ENCODE assay signal across 2 cellular contexts in the genomic region with DNA sequence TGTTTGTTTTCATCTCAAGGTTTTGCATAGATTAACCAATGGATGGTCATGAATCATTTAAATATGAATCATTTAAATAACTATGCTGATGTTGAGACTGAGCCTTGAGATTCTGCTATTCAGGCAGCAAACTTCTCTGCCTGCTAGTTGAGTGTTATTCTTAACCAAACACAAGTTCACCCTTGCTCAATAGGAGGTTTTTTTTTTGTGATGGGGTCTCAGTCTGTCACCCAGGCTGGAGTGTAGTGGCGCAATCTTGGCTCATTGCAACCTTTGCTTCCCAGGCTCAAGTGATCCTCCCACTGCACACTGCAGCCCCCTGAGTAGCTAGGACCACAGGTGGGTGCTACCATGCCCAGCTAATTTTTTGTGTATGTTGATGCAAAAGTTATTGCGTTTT.
TF ChIP-seq lines count a peak whose summit lies in the region.

No MANE protein-coding gene starts in this region.

TF ChIP-seq in GM23338, 12 proteins besides CTCF, POLR2A, EP300 and RAD21 (continued from another document):
- TF ChIP-seq POLR2AphosphoS5 (IDR thresholded peaks at IDR 0.05; ENCODE audit: low read depth) (no peak), EZH2phosphoT487 (IDR thresholded peaks at IDR 0.05; ENCODE audit: unreplicated experiment) (no peak)

TF ChIP-seq in HepG2, 621 proteins besides CTCF, POLR2A, EP300 and RAD21 (continued from another document and continues in another):
- TF ChIP-seq EZH2 (conservative IDR thresholded peaks at IDR 0.05; ENCODE audit: low read depth, low read length) (no peak), SOX6 (IDR thresholded peaks at IDR 0.05) (no peak), SOX6 (CRISPR knock-in tag; IDR thresholded peaks at IDR 0.05) (peak; percentile 56; the same call in 1 of the 2 replicates), MAFF (IDR thresholded peaks at IDR 0.05; ENCODE audit: low read depth, low read length) (no peak), HNF4G (IDR thresholded peaks at IDR 0.05; ENCODE audit: borderline replicate concordance, low read depth, low read length) (peak; percentile 41; the same call in 1 of the 2 replicates), HNF4G (CRISPR knock-in tag; IDR thresholded peaks at IDR 0.05; ENCODE audit: borderline replicate concordance, low read depth) (no peak), LCORL (IDR thresholded peaks at IDR 0.05) (no peak), LCORL (CRISPR knock-in tag; IDR thresholded peaks at IDR 0.05) (peak; percentile 38; the same call in 1 of the 2 replicates), GATAD2A (CRISPR knock-in tag; IDR thresholded peaks at IDR 0.05) (peak; percentile 75), AHR (CRISPR knock-in tag; IDR thresholded peaks at IDR 0.05) (no peak), PHF8 (CRISPR knock-in tag; IDR thresholded peaks at IDR 0.05) (no peak), ZBTB42 (CRISPR knock-in tag; IDR thresholded peaks at IDR 0.05) (no peak), ZNF292 (CRISPR knock-in tag; IDR thresholded peaks at IDR 0.05; ENCODE audit: borderline replicate concordance, low read depth) (peak; percentile 66; the same call in 1 of the 2 replicates), ZFP82 (CRISPR knock-in tag; IDR thresholded peaks at IDR 0.05; ENCODE audit: borderline replicate concordance) (no peak), FOXO1 (CRISPR knock-in tag; IDR thresholded peaks at IDR 0.05) (no peak), NR2F2 (IDR thresholded peaks at IDR 0.05; ENCODE audit: borderline replicate concordance, low read depth) (no peak), ZNF674 (CRISPR knock-in tag; IDR thresholded peaks at IDR 0.05; ENCODE audit: low read depth) (no peak), ZSCAN29 (CRISPR knock-in tag; conservative IDR thresholded peaks at IDR 0.05) (no peak), ZNF234 (CRISPR knock-in tag; conservative IDR thresholded peaks at IDR 0.05) (no peak), KLF13 (CRISPR knock-in tag; IDR thresholded peaks at IDR 0.05) (no peak), ARNTL (CRISPR knock-in tag; IDR thresholded peaks at IDR 0.05) (no peak), RFXANK (CRISPR knock-in tag; IDR thresholded peaks at IDR 0.05) (no peak), KLF15 (CRISPR knock-in tag; IDR thresholded peaks at IDR 0.05; ENCODE audit: borderline replicate concordance) (no peak), SRSF4 (IDR thresholded peaks at IDR 0.05; ENCODE audit: low read depth, low read length, poor library complexity, severe bottlenecking) (no peak), FIP1L1 (IDR thresholded peaks at IDR 0.05; ENCODE audit: borderline replicate concordance, insufficient read depth, low read depth, low read length) (no peak), CEBPB (IDR thresholded peaks at IDR 0.05; ENCODE audit: borderline replicate concordance, low read depth, low read length) (peak; percentile 90), FOSL2 (CRISPR knock-in tag; IDR thresholded peaks at IDR 0.05) (peak; percentile 13; the same call in 1 of the 2 replicates), ZNF530 (CRISPR knock-in tag; IDR thresholded peaks at IDR 0.05; ENCODE audit: low read depth) (no peak), IKZF4 (CRISPR knock-in tag; IDR thresholded peaks at IDR 0.05; ENCODE audit: borderline replicate concordance, low read depth, not compliant biosample characterization) (no peak), RBFOX2 (IDR thresholded peaks at IDR 0.05; ENCODE audit: low read depth, low read length) (no peak), MAF1 (CRISPR knock-in tag; IDR thresholded peaks at IDR 0.05; ENCODE audit: borderline replicate concordance) (no peak), SOX5 (CRISPR knock-in tag; IDR thresholded peaks at IDR 0.05; ENCODE audit: borderline replicate concordance) (no peak), CENPT (CRISPR knock-in tag; IDR thresholded peaks at IDR 0.05; ENCODE audit: low read depth) (no peak)
- TF ChIP-seq, protein P1, sequence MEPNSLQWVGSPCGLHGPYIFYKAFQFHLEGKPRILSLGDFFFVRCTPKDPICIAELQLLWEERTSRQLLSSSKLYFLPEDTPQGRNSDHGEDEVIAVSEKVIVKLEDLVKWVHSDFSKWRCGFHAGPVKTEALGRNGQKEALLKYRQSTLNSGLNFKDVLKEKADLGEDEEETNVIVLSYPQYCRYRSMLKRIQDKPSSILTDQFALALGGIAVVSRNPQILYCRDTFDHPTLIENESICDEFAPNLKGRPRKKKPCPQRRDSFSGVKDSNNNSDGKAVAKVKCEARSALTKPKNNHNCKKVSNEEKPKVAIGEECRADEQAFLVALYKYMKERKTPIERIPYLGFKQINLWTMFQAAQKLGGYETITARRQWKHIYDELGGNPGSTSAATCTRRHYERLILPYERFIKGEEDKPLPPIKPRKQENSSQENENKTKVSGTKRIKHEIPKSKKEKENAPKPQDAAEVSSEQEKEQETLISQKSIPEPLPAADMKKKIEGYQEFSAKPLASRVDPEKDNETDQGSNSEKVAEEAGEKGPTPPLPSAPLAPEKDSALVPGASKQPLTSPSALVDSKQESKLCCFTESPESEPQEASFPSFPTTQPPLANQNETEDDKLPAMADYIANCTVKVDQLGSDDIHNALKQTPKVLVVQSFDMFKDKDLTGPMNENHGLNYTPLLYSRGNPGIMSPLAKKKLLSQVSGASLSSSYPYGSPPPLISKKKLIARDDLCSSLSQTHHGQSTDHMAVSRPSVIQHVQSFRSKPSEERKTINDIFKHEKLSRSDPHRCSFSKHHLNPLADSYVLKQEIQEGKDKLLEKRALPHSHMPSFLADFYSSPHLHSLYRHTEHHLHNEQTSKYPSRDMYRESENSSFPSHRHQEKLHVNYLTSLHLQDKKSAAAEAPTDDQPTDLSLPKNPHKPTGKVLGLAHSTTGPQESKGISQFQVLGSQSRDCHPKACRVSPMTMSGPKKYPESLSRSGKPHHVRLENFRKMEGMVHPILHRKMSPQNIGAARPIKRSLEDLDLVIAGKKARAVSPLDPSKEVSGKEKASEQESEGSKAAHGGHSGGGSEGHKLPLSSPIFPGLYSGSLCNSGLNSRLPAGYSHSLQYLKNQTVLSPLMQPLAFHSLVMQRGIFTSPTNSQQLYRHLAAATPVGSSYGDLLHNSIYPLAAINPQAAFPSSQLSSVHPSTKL (CRISPR knock-in tag; IDR thresholded peaks at IDR 0.05): peak; percentile 36
- TF ChIP-seq, protein P2, sequence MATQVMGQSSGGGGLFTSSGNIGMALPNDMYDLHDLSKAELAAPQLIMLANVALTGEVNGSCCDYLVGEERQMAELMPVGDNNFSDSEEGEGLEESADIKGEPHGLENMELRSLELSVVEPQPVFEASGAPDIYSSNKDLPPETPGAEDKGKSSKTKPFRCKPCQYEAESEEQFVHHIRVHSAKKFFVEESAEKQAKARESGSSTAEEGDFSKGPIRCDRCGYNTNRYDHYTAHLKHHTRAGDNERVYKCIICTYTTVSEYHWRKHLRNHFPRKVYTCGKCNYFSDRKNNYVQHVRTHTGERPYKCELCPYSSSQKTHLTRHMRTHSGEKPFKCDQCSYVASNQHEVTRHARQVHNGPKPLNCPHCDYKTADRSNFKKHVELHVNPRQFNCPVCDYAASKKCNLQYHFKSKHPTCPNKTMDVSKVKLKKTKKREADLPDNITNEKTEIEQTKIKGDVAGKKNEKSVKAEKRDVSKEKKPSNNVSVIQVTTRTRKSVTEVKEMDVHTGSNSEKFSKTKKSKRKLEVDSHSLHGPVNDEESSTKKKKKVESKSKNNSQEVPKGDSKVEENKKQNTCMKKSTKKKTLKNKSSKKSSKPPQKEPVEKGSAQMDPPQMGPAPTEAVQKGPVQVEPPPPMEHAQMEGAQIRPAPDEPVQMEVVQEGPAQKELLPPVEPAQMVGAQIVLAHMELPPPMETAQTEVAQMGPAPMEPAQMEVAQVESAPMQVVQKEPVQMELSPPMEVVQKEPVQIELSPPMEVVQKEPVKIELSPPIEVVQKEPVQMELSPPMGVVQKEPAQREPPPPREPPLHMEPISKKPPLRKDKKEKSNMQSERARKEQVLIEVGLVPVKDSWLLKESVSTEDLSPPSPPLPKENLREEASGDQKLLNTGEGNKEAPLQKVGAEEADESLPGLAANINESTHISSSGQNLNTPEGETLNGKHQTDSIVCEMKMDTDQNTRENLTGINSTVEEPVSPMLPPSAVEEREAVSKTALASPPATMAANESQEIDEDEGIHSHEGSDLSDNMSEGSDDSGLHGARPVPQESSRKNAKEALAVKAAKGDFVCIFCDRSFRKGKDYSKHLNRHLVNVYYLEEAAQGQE (IDR thresholded peaks at IDR 0.05; ENCODE audit: borderline replicate concordance in 1 of 2, low read depth in 1 of 2, low read length in 2 of 2): no peak
- TF ChIP-seq, protein P3, sequence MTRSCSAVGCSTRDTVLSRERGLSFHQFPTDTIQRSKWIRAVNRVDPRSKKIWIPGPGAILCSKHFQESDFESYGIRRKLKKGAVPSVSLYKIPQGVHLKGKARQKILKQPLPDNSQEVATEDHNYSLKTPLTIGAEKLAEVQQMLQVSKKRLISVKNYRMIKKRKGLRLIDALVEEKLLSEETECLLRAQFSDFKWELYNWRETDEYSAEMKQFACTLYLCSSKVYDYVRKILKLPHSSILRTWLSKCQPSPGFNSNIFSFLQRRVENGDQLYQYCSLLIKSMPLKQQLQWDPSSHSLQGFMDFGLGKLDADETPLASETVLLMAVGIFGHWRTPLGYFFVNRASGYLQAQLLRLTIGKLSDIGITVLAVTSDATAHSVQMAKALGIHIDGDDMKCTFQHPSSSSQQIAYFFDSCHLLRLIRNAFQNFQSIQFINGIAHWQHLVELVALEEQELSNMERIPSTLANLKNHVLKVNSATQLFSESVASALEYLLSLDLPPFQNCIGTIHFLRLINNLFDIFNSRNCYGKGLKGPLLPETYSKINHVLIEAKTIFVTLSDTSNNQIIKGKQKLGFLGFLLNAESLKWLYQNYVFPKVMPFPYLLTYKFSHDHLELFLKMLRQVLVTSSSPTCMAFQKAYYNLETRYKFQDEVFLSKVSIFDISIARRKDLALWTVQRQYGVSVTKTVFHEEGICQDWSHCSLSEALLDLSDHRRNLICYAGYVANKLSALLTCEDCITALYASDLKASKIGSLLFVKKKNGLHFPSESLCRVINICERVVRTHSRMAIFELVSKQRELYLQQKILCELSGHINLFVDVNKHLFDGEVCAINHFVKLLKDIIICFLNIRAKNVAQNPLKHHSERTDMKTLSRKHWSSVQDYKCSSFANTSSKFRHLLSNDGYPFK (CRISPR knock-in tag; IDR thresholded peaks at IDR 0.05; ENCODE audit: borderline replicate concordance): no peak
- TF ChIP-seq, protein P4, sequence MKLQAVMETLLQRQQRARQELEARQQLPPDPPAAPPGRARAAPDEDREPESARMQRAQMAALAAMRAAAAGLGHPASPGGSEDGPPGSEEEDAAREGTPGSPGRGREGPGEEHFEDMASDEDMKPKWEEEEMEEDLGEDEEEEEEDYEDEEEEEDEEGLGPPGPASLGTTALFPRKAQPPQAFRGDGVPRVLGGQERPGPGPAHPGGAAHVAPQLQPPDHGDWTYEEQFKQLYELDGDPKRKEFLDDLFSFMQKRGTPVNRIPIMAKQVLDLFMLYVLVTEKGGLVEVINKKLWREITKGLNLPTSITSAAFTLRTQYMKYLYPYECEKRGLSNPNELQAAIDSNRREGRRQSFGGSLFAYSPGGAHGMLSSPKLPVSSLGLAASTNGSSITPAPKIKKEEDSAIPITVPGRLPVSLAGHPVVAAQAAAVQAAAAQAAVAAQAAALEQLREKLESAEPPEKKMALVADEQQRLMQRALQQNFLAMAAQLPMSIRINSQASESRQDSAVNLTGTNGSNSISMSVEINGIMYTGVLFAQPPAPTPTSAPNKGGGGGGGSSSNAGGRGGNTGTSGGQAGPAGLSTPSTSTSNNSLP (IDR thresholded peaks at IDR 0.05; ENCODE audit: low read depth, low read length): no peak
- TF ChIP-seq, protein P5, sequence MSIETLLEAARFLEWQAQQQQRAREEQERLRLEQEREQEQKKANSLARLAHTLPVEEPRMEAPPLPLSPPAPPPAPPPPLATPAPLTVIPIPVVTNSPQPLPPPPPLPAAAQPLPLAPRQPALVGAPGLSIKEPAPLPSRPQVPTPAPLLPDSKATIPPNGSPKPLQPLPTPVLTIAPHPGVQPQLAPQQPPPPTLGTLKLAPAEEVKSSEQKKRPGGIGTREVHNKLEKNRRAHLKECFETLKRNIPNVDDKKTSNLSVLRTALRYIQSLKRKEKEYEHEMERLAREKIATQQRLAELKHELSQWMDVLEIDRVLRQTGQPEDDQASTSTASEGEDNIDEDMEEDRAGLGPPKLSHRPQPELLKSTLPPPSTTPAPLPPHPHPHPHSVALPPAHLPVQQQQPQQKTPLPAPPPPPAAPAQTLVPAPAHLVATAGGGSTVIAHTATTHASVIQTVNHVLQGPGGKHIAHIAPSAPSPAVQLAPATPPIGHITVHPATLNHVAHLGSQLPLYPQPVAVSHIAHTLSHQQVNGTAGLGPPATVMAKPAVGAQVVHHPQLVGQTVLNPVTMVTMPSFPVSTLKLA (IDR thresholded peaks at IDR 0.05): no peak
- TF ChIP-seq, protein P6, sequence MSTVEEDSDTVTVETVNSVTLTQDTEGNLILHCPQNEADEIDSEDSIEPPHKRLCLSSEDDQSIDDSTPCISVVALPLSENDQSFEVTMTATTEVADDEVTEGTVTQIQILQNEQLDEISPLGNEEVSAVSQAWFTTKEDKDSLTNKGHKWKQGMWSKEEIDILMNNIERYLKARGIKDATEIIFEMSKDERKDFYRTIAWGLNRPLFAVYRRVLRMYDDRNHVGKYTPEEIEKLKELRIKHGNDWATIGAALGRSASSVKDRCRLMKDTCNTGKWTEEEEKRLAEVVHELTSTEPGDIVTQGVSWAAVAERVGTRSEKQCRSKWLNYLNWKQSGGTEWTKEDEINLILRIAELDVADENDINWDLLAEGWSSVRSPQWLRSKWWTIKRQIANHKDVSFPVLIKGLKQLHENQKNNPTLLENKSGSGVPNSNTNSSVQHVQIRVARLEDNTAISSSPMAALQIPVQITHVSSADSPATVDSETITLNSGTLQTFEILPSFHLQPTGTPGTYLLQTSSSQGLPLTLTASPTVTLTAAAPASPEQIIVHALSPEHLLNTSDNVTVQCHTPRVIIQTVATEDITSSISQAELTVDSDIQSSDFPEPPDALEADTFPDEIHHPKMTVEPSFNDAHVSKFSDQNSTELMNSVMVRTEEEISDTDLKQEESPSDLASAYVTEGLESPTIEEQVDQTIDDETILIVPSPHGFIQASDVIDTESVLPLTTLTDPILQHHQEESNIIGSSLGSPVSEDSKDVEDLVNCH (CRISPR knock-in tag; IDR thresholded peaks at IDR 0.05): no peak
- TF ChIP-seq, protein P7, sequence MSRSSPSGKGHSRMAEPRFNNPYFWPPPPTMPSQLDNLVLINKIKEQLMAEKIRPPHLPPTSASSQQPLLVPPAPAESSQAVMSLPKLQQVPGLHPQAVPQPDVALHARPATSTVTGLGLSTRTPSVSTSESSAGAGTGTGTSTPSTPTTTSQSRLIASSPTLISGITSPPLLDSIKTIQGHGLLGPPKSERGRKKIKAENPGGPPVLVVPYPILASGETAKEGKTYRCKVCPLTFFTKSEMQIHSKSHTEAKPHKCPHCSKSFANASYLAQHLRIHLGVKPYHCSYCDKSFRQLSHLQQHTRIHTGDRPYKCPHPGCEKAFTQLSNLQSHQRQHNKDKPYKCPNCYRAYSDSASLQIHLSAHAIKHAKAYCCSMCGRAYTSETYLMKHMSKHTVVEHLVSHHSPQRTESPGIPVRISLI (CRISPR knock-in tag; IDR thresholded peaks at IDR 0.05; ENCODE audit: borderline replicate concordance): peak; percentile 96
